In genomic region chr9:6870650-6871477, GRCh38 we compare ENCODE assay signal across 1 cellular context.
TF ChIP-seq lines count a peak whose summit lies in the region.

No MANE protein-coding gene starts in this region.

TF ChIP-seq in SK-N-SH, 30 proteins besides CTCF, POLR2A, EP300 and RAD21 (continued from another document):
- no peak for TF ChIP-seq MAX (IDR thresholded peaks at IDR 0.05; ENCODE audit: low read depth)
- no peak for TF ChIP-seq JUND (IDR thresholded peaks at IDR 0.05)
- no peak for TF ChIP-seq PBX3 (IDR thresholded peaks at IDR 0.05)
- no peak for TF ChIP-seq RXRA (IDR thresholded peaks at IDR 0.05; ENCODE audit: borderline replicate concordance, low read depth)
- TF ChIP-seq SIN3A (IDR thresholded peaks at IDR 0.05; ENCODE audit: borderline replicate concordance, low read depth, low read length), result no peak
- TF ChIP-seq GABPA (IDR thresholded peaks at IDR 0.05; ENCODE audit: low read depth), result no peak
- TF ChIP-seq NRF1 (IDR thresholded peaks at IDR 0.05; ENCODE audit: low read depth, low read length), result no peak
- TF ChIP-seq MXI1 (IDR thresholded peaks at IDR 0.05; ENCODE audit: low read depth, low read length), result no peak
- no peak for TF ChIP-seq FOXM1 (IDR thresholded peaks at IDR 0.05; ENCODE audit: low read depth)
- TF ChIP-seq USF1 (IDR thresholded peaks at IDR 0.05; ENCODE audit: borderline replicate concordance, low read depth), result no peak
- no peak for TF ChIP-seq RFX5 (IDR thresholded peaks at IDR 0.05; ENCODE audit: low read length)
TF ChIP-seq in SK-N-SH: peak in this region for 0.
